In genomic region chr5:135367070-135367469, GRCh38 we compare ENCODE assay signal across 18 cellular contexts.
"Had no signal": no experiment of that assay in that cellular context is flagged by ENCODE, and none has a peak within 500 bp of the region (broad histone marks: within the 10 kb centered on the region; RNA-seq: fewer than 3 reads in every experiment).

No MANE protein-coding gene starts in this region.

- H3K9me3 Mint-ChIP-seq: activated naive CD4-positive, alpha-beta T cell treated with anti-CD3 and anti-CD28 coated beads for 36 hours; activated naive CD8-positive, alpha-beta T cell treated with anti-CD3 and anti-CD28 coated beads, Interleukin-2, amount 50 U/mL, for 24 hours; activated T-helper 17 cell treated with anti-CD3 and anti-CD28 coated beads, Interleukin-2, amount 50 U/mL, for 72 hours; endodermal cell; nephron progenitor cell; T-helper 2 cell treated with Interferon-gamma antibody and Interleukin-4, amounts not matched to agents 5 μg/mL and 100 μg/mL, for 36 hours had no signal

- H3K4me1 Mint-ChIP-seq: activated T-helper 17 cell treated with anti-CD3 and anti-CD28 coated beads, Interleukin-2, amount 50 U/mL, for 72 hours; endodermal cell; nephron progenitor cell had no signal

- H3K27ac ChIP-seq: ascending aorta, cardiac muscle cell, dorsolateral prefrontal cortex, left ventricle myocardium inferior, prostate gland, skin epidermis had no signal

- ATAC-seq: activated naive CD8-positive, alpha-beta T cell treated with anti-CD3 and anti-CD28 coated beads, Interleukin-2, amount 50 U/mL, for 24 hours; activated T-helper 17 cell treated with anti-CD3 and anti-CD28 coated beads, Interleukin-2, amount 50 U/mL, for 72 hours; right cardiac atrium had no signal

- H3K9me3 ChIP-seq: ascending aorta, left ventricle myocardium inferior, prostate gland, transverse colon had no signal

- H3K4me1 ChIP-seq: ascending aorta had no signal

- DNase-seq: activated CD4-positive, CD25-positive, alpha-beta regulatory T cell treated with anti-CD3 and anti-CD28 coated beads, Interleukin-2, amount 50 U/mL, for 72 hours; activated naive CD4-positive, alpha-beta T cell treated with anti-CD3 and anti-CD28 coated beads for 36 hours; activated naive CD8-positive, alpha-beta T cell treated with anti-CD3 and anti-CD28 coated beads, Interleukin-2, amount 50 U/mL, for 24 hours; activated T-cell treated with anti-CD3 and anti-CD28 coated beads for 4 hours; dorsolateral prefrontal cortex; left ventricle myocardium inferior; nephron progenitor cell; right cardiac atrium; stimulated activated CD4-positive, alpha-beta T cell treated with anti-CD3 and anti-CD28 coated beads, Interleukin-4, amount 100 ng/mL, for 24 hours; stimulated activated naive CD4-positive, alpha-beta T cell; transverse colon had no signal

- H3K27me3 ChIP-seq: ascending aorta, cardiac muscle cell, dorsolateral prefrontal cortex, transverse colon had no signal

- H3K36me3 ChIP-seq: prostate gland had no signal

- H3K27me3 Mint-ChIP-seq: activated naive CD8-positive, alpha-beta T cell treated with anti-CD3 and anti-CD28 coated beads, Interleukin-2, amount 50 U/mL, for 24 hours; activated T-helper 17 cell treated with anti-CD3 and anti-CD28 coated beads, Interleukin-2, amount 50 U/mL, for 72 hours had no signal

- H3K4me3 ChIP-seq: ascending aorta, cardiac muscle cell, dorsolateral prefrontal cortex, left ventricle myocardium inferior, prostate gland, skin epidermis, transverse colon had no signal

- H3K4me3 Mint-ChIP-seq: activated naive CD4-positive, alpha-beta T cell treated with anti-CD3 and anti-CD28 coated beads for 36 hours; activated naive CD8-positive, alpha-beta T cell treated with anti-CD3 and anti-CD28 coated beads, Interleukin-2, amount 50 U/mL, for 24 hours; activated T-helper 17 cell treated with anti-CD3 and anti-CD28 coated beads, Interleukin-2, amount 50 U/mL, for 72 hours; endodermal cell; nephron progenitor cell; T-helper 2 cell treated with Interferon-gamma antibody and Interleukin-4, amounts not matched to agents 5 μg/mL and 100 μg/mL, for 36 hours had no signal

- H3K27ac Mint-ChIP-seq: activated naive CD4-positive, alpha-beta T cell treated with anti-CD3 and anti-CD28 coated beads for 36 hours; activated naive CD8-positive, alpha-beta T cell treated with anti-CD3 and anti-CD28 coated beads, Interleukin-2, amount 50 U/mL, for 24 hours; activated T-helper 17 cell treated with anti-CD3 and anti-CD28 coated beads, Interleukin-2, amount 50 U/mL, for 72 hours; endodermal cell; nephron progenitor cell; T-helper 2 cell treated with Interferon-gamma antibody and Interleukin-4, amounts not matched to agents 5 μg/mL and 100 μg/mL, for 36 hours had no signal
